1 cellular context compared by ENCODE assay signal in genomic region chr15:70127288-70127746, GRCh38.
A peak's percentile ranks its signal among the peaks of the same experiment; 100 is the strongest.
TF ChIP-seq lines count a peak whose summit lies in the region.

No MANE protein-coding gene starts in this region.

TF ChIP-seq in HepG2, 621 proteins besides CTCF, POLR2A, EP300 and RAD21 (continued from another document and continues in another):
- TF ChIP-seq THRA (CRISPR knock-in tag; IDR thresholded peaks at IDR 0.05; ENCODE audit: borderline replicate concordance): peak; percentile 80; the same call in 1 of the 2 replicates
- no peak for TF ChIP-seq ZNF619 (CRISPR knock-in tag; IDR thresholded peaks at IDR 0.05)
- no peak for TF ChIP-seq ZNF160 (CRISPR knock-in tag; IDR thresholded peaks at IDR 0.05)
- no peak for TF ChIP-seq ZNF296 (CRISPR knock-in tag; conservative IDR thresholded peaks at IDR 0.05)
- TF ChIP-seq GTF3A (CRISPR knock-in tag; conservative IDR thresholded peaks at IDR 0.05): no peak
- no peak for TF ChIP-seq TSC22D2 (CRISPR knock-in tag; IDR thresholded peaks at IDR 0.05; ENCODE audit: borderline replicate concordance)
- no peak for TF ChIP-seq ATAD3A (CRISPR knock-in tag; IDR thresholded peaks at IDR 0.05)
- no peak for TF ChIP-seq SOX13 (IDR thresholded peaks at IDR 0.05)
- peak in 1 of 2 experiments; percentile 59; a peak in 2 of 4 replicates for TF ChIP-seq SOX13 (CRISPR knock-in tag; conservative IDR thresholded peaks at IDR 0.05 in 1 of 2, IDR thresholded peaks at IDR 0.05 in 1 of 2)
- peak; percentile 86; the same call in 1 of the 2 replicates for TF ChIP-seq RXRA (CRISPR knock-in tag; IDR thresholded peaks at IDR 0.05)
- TF ChIP-seq BCL6 (CRISPR knock-in tag; IDR thresholded peaks at IDR 0.05): 0 out of 2 replicates have a peak, but pooled peaks have one; percentile 9
- TF ChIP-seq HINFP (CRISPR knock-in tag; IDR thresholded peaks at IDR 0.05; ENCODE audit: low read depth): no peak
- TF ChIP-seq TARDBP (CRISPR knock-in tag; IDR thresholded peaks at IDR 0.05): no peak
- no peak for TF ChIP-seq KLF12 (CRISPR knock-in tag; IDR thresholded peaks at IDR 0.05; ENCODE audit: borderline replicate concordance)
- peak; percentile 65 for TF ChIP-seq NFIC (IDR thresholded peaks at IDR 0.05; ENCODE audit: low read length)
- 0 out of 2 replicates have a peak, but pooled peaks have one; percentile 16 for TF ChIP-seq RARA (CRISPR knock-in tag; IDR thresholded peaks at IDR 0.05)
- peak; percentile 59; the same call in 1 of the 2 replicates for TF ChIP-seq PRDM15 (CRISPR knock-in tag; IDR thresholded peaks at IDR 0.05)
- TF ChIP-seq HOXA5 (CRISPR knock-in tag; IDR thresholded peaks at IDR 0.05): no peak
- TF ChIP-seq ATF3 (CRISPR knock-in tag; IDR thresholded peaks at IDR 0.05): no peak
- TF ChIP-seq ISL2 (CRISPR knock-in tag; IDR thresholded peaks at IDR 0.05): 0 out of 2 replicates have a peak, but pooled peaks have one; percentile 37
- 0 out of 2 replicates have a peak, but pooled peaks have one; percentile 27 for TF ChIP-seq RXRB (CRISPR knock-in tag; IDR thresholded peaks at IDR 0.05; ENCODE audit: borderline replicate concordance)
- peak; percentile 46 for TF ChIP-seq FOXA3 (CRISPR knock-in tag; IDR thresholded peaks at IDR 0.05)
- TF ChIP-seq ZFP36L1 (CRISPR knock-in tag; IDR thresholded peaks at IDR 0.05): no peak
- no peak for TF ChIP-seq NR2F6 (IDR thresholded peaks at IDR 0.05)
- TF ChIP-seq NR2F6 (CRISPR knock-in tag; IDR thresholded peaks at IDR 0.05): 0 out of 2 replicates have a peak, but pooled peaks have one; percentile 34
- peak; percentile 74 for TF ChIP-seq PHF21A (CRISPR knock-in tag; IDR thresholded peaks at IDR 0.05)
- peak; percentile 61 for TF ChIP-seq PAXIP1 (CRISPR knock-in tag; conservative IDR thresholded peaks at IDR 0.05)
- no peak for TF ChIP-seq BRCA1 (CRISPR knock-in tag; IDR thresholded peaks at IDR 0.05)
- TF ChIP-seq E2F2 (CRISPR knock-in tag; IDR thresholded peaks at IDR 0.05; ENCODE audit: borderline replicate concordance): no peak
- TF ChIP-seq KAT8 (CRISPR knock-in tag; IDR thresholded peaks at IDR 0.05): no peak
- TF ChIP-seq HMG20B (CRISPR knock-in tag; conservative IDR thresholded peaks at IDR 0.05): no peak
- no peak for TF ChIP-seq SNAPC4 (CRISPR knock-in tag; IDR thresholded peaks at IDR 0.05)
- 0 out of 2 replicates have a peak, but pooled peaks have one; percentile 20 for TF ChIP-seq ZNF3 (CRISPR knock-in tag; IDR thresholded peaks at IDR 0.05)
- TF ChIP-seq CEBPB (IDR thresholded peaks at IDR 0.05; ENCODE audit: borderline replicate concordance, low read depth, low read length): no peak
- no peak for TF ChIP-seq IKZF4 (CRISPR knock-in tag; IDR thresholded peaks at IDR 0.05; ENCODE audit: borderline replicate concordance, low read depth, not compliant biosample characterization)
- no peak for TF ChIP-seq ZFP36L2 (CRISPR knock-in tag; IDR thresholded peaks at IDR 0.05)
- no peak for TF ChIP-seq UBTF (CRISPR knock-in tag; IDR thresholded peaks at IDR 0.05)
- no peak for TF ChIP-seq GRHL1 (CRISPR knock-in tag; conservative IDR thresholded peaks at IDR 0.05)
